Comparison of ENCODE assay signal across 11 cellular contexts in genomic region chr16:12098429-12099310, GRCh38.
"Had no signal": no experiment of that assay in that cellular context is flagged by ENCODE, and none has a peak within 500 bp of the region (broad histone marks: within the 10 kb centered on the region; RNA-seq: fewer than 3 reads in every experiment).

No MANE protein-coding gene starts in this region.

- ATAC-seq: activated T-helper 17 cell treated with anti-CD3 and anti-CD28 coated beads, Interleukin-2, amount 50 U/mL, for 72 hours; stimulated activated effector memory CD8-positive, alpha-beta T cell treated with anti-CD3 and anti-CD28 coated beads, Interleukin-12 subunit alpha, Interleukin-12 subunit beta, amount 100 ng/mL, for 72 hours had no signal

- H3K27me3 Mint-ChIP-seq: activated naive CD4-positive, alpha-beta T cell treated with anti-CD3 and anti-CD28 coated beads, Interleukin-2, amount 10 ng/mL, durations not matched to agents 7 days and 5 days; activated T-helper 17 cell treated with anti-CD3 and anti-CD28 coated beads, Interleukin-2, amount 50 U/mL, for 72 hours had no signal

- H3K36me3 Mint-ChIP-seq: activated naive CD4-positive, alpha-beta T cell treated with anti-CD3 and anti-CD28 coated beads, Interleukin-2, amount 10 ng/mL, durations not matched to agents 7 days and 5 days; stimulated activated effector memory CD8-positive, alpha-beta T cell treated with anti-CD3 and anti-CD28 coated beads, Interleukin-12 subunit alpha, Interleukin-12 subunit beta, amount 100 ng/mL, for 72 hours had no signal

- H3K4me3 ChIP-seq: cardiac muscle cell, heart left ventricle, left ventricle myocardium inferior, skin epidermis, transverse colon had no signal

- H3K9me3 ChIP-seq: left ventricle myocardium inferior, transverse colon had no signal

- H3K36me3 ChIP-seq: cardiac muscle cell, left ventricle myocardium inferior, transverse colon had no signal

- DNase-seq: activated naive CD4-positive, alpha-beta T cell treated with anti-CD3 and anti-CD28 coated beads, Interleukin-2, amount 10 ng/mL, durations not matched to agents 7 days and 5 days; foreskin keratinocyte; heart left ventricle; left ventricle myocardium inferior; mesenchymal stem cell; retina; transverse colon had no signal

- H3K27ac Mint-ChIP-seq: activated naive CD4-positive, alpha-beta T cell treated with anti-CD3 and anti-CD28 coated beads, Interleukin-2, amount 10 ng/mL, durations not matched to agents 7 days and 5 days; activated T-helper 17 cell treated with anti-CD3 and anti-CD28 coated beads, Interleukin-2, amount 50 U/mL, for 72 hours; stimulated activated effector memory CD8-positive, alpha-beta T cell treated with anti-CD3 and anti-CD28 coated beads, Interleukin-12 subunit alpha, Interleukin-12 subunit beta, amount 100 ng/mL, for 72 hours had no signal

- H3K4me3 Mint-ChIP-seq: activated naive CD4-positive, alpha-beta T cell treated with anti-CD3 and anti-CD28 coated beads, Interleukin-2, amount 10 ng/mL, durations not matched to agents 7 days and 5 days; activated T-helper 17 cell treated with anti-CD3 and anti-CD28 coated beads, Interleukin-2, amount 50 U/mL, for 72 hours; stimulated activated effector memory CD8-positive, alpha-beta T cell treated with anti-CD3 and anti-CD28 coated beads, Interleukin-12 subunit alpha, Interleukin-12 subunit beta, amount 100 ng/mL, for 72 hours had no signal

- H3K27ac ChIP-seq: cardiac muscle cell, foreskin keratinocyte had no signal

- H3K27me3 ChIP-seq: cardiac muscle cell, foreskin keratinocyte, heart left ventricle, transverse colon had no signal
